8 cellular contexts compared by ENCODE assay signal in the genomic region with DNA sequence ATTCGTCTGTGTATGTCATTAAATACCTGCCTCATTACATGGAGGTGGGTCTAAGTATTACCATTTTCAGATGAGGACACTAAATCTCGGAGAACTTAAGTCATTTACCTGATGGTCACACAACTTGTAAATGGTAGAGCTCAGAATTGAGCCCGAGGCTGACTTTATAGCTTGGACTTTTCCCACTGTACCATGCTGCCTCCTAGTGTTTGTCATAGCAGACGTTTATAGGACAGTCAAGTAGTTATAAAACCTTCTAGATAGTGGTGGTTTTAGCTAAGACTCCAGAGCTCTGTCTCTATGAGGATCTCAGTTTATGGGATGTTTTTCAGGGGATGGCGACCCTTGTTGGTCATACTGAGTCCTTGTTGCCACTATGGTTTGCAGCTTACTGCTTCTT.
DNase-seq lines count a peak whose midpoint lies in the region; ATAC-seq, FAIRE-seq and TF ChIP-seq lines count a peak whose summit lies in the region.
"Not testable (repeated sequence)": the region's sequence is repeated elsewhere in the genome, so short reads cannot be mapped to it uniquely, and the experiment has no call there.

No MANE protein-coding gene starts in this region.

- not testable (repeated sequence) for H3K4me1 ChIP-seq in H9 (ENCODE audit: insufficient read depth, low read length); MM.1S (ENCODE audit: low read length); GM12878 (ENCODE audit: control insufficient read depth, insufficient read depth, low read length)

- not testable (repeated sequence) for H2BK120ac ChIP-seq in H9 (ENCODE audit: low read depth, low read length, poor library complexity, severe bottlenecking)

- DNase-seq in AG04449 (ENCODE audit: low read depth, low spot score); H9; GM12878 (ENCODE audit: low read depth, low spot score): not testable (repeated sequence)
- DNase-seq in GM04503 (ENCODE audit: low read depth) (peak; percentile 5), MM.1S (peak; percentile 44), RKO (ENCODE audit: low spot score) (peak; percentile 68), glomerular visceral epithelial cell (ENCODE audit: extremely low spot score) (peak; percentile 41)
- peak in 3 of 10 donors; percentile 9 to 23 (median 22) for DNase-seq in naive thymus-derived CD8-positive, alpha-beta T cell

- FAIRE-seq in GM12878 (lab: Jason Lieb, UNC), result peak; percentile 57

- H3K9ac ChIP-seq in H9 (ENCODE audit: extremely low read depth, insufficient read length, low read length); MM.1S (ENCODE audit: low read length); GM12878 (ENCODE audit: control insufficient read depth, insufficient read depth, low read length): not testable (repeated sequence)

- not testable (repeated sequence) for H2BK20ac ChIP-seq in H9 (ENCODE audit: low read depth, low read length, poor library complexity, severe bottlenecking)

- H2AK5ac ChIP-seq in H9 (ENCODE audit: insufficient read length, low read length), result not testable (repeated sequence)

- intact Hi-C loops in GM12878 (cut with micrococcal nuclease; ENCODE audit: unreplicated experiment), result loop anchor here (10.0 kb wide), 1 partner anchor 1481 kb away; no protein-coding TSS in a partner anchor

- H3K23ac ChIP-seq in H9 (ENCODE audit: insufficient read length, low read depth, low read length), result not testable (repeated sequence)

- H3K36me3 ChIP-seq in MM.1S (replicated peaks; ENCODE audit: insufficient read depth, low read length), result not testable (repeated sequence)
- H3K36me3 ChIP-seq in GM12878 (ENCODE audit: control insufficient read depth in 2 of 2, insufficient read depth in 2 of 2, low read length in 1 of 2), result peaks cover 0 to 10% of the 10 kb centered on the region in 2 experiments; a peak in 3 of 4 replicates

- H3K79me2 ChIP-seq in H9 (ENCODE audit: insufficient read depth, low read length); MM.1S (ENCODE audit: low read length); GM12878 (ENCODE audit: control insufficient read depth, insufficient read depth, low read length): not testable (repeated sequence)

- H3K4me3 Mint-ChIP-seq in H9; naive thymus-derived CD8-positive, alpha-beta T cell: not testable (repeated sequence)

- H3F3A ChIP-seq in MM.1S (ENCODE audit: insufficient read depth, low read length), result not testable (repeated sequence)

- in situ Hi-C loops in GM12878 (cut with MboI), result loop anchor here (10.0 to 25.0 kb wide), 2 partner anchors 381 to 1479 kb away; no protein-coding TSS in a partner anchor

- BruUV-seq in GM12878 (replicated peaks; lab: Mats Ljungman, UMichigan), result not testable (repeated sequence)

- H4K20me1 ChIP-seq in H9 (ENCODE audit: control insufficient read depth, insufficient read depth, insufficient read length); MM.1S (ENCODE audit: insufficient read depth, low read length); GM12878 (ENCODE audit: control insufficient read depth, insufficient read depth): not testable (repeated sequence)

- not testable (repeated sequence) for H3K23me2 ChIP-seq in H9 (ENCODE audit: insufficient read length, low read depth, low read length, poor library complexity, severe bottlenecking)

- not testable (repeated sequence) for H2BK15ac ChIP-seq in H9 (ENCODE audit: low read depth, low read length)

- not testable (repeated sequence) for H3T11ph ChIP-seq in H9 (ENCODE audit: low read length)

- H3K27me3 Mint-ChIP-seq in H9 (ENCODE audit: low read depth); naive thymus-derived CD8-positive, alpha-beta T cell: not testable (repeated sequence)

- CTCF ChIA-PET in AG04449 (lab: Yijun Ruan, JAX) (interaction anchor here (1.1 to 2.8 kb wide), 5 partner anchors 380 to 1467 kb away, joined by 3 to 13 read pairs (median 4); a partner anchor contains a TSS), GM12878 (lab: Yijun Ruan, JAX) (interaction anchor here (0.7 to 2.1 kb wide), 9 partner anchors 9 to 611 kb away, joined by 3 to 26 read pairs (median 4); a partner anchor contains a TSS)

- H3K4me3 ChIP-seq in AG04449 (ENCODE audit: low read depth, low read length); MM.1S (ENCODE audit: low read length); GM12878: not testable (repeated sequence)

- H3K18ac ChIP-seq in H9 (ENCODE audit: insufficient read length, low read depth, low read length), result not testable (repeated sequence)

- H2AFZ ChIP-seq in H9 (ENCODE audit: low read length); MM.1S (ENCODE audit: low read length); GM12878 (ENCODE audit: control insufficient read depth, low read depth, low read length): not testable (repeated sequence)

- H4K91ac ChIP-seq in H9 (ENCODE audit: insufficient read length, low read depth, low read length), result not testable (repeated sequence)

- H3K9me3 Mint-ChIP-seq in H9, result peaks cover 0 to 41% of the 10 kb centered on the region in 2 experiments; a peak in 3 of 5 replicates
- not testable (repeated sequence) for H3K9me3 Mint-ChIP-seq in naive thymus-derived CD8-positive, alpha-beta T cell

- TF ChIP-seq RAD21 in GM12878 (IDR thresholded peaks at IDR 0.05; ENCODE audit: insufficient read depth, low read depth, low read length), result peak; percentile 67

- not testable (repeated sequence) for H3K14ac ChIP-seq in H9 (ENCODE audit: insufficient read depth, low read length)

- H3K79me1 ChIP-seq in H9 (ENCODE audit: insufficient read depth, low read depth, low read length, poor library complexity, severe bottlenecking), result not testable (repeated sequence)

- not testable (repeated sequence) for H3K4me1 Mint-ChIP-seq in H9; naive thymus-derived CD8-positive, alpha-beta T cell

- no CpG with 5 or more reads among the region's 5 CpGs for WGBS in H9 (ENCODE audit: extremely low coverage, insufficient read length, low lambda C conversion rate)
- 39% methylated on average over 5 of the region's 5 CpGs for WGBS in GM12878 (ENCODE audit: insufficient coverage, insufficient replicate concordance, low lambda C conversion rate, missing lambda C conversion rate)

- H2BK5ac ChIP-seq in H9 (ENCODE audit: insufficient read length, low read length), result not testable (repeated sequence)

- not testable (repeated sequence) for H3K27ac Mint-ChIP-seq in H9
- peak overlapping the region in 1 of 10 donors; percentile 2 for H3K27ac Mint-ChIP-seq in naive thymus-derived CD8-positive, alpha-beta T cell

- not testable (repeated sequence) for H2BK12ac ChIP-seq in H9 (ENCODE audit: insufficient read length, low read depth, low read length)

- H3K56ac ChIP-seq in H9 (ENCODE audit: insufficient read length, low read depth, low read length), result not testable (repeated sequence)

- SMC1A ChIA-PET in GM12878 (lab: Charles Lee; ENCODE audit: uncharacterized antibody, unreplicated experiment), result interaction anchor here (0.6 to 2.2 kb wide), 6 partner anchors 279 to 611 kb away, joined by 3 to 11 read pairs (median 3); a partner anchor contains a TSS

- H3K9me2 ChIP-seq in MM.1S (replicated peaks; ENCODE audit: insufficient read depth, low read length), result not testable (repeated sequence)

- POLR2A ChIA-PET in AG04449 (lab: Yijun Ruan, JAX), result interaction anchor here (0.6 kb wide), 1 partner anchor 546 kb away, joined by 3 read pairs; no protein-coding TSS in a partner anchor
- POLR2A ChIA-PET in GM12878 (lab: Charles Lee); naive thymus-derived CD8-positive, alpha-beta T cell (lab: Charles Lee): not testable (repeated sequence)

- TF ChIP-seq CTCF in AG04449 (IDR thresholded peaks at IDR 0.05; ENCODE audit: insufficient read depth, low read length, missing control alignments) (peak; percentile 28), H9 (conservative IDR thresholded peaks at IDR 0.05) (peak; percentile 42; the same call in 2 of the 3 replicates), MM.1S (IDR thresholded peaks at IDR 0.05; ENCODE audit: low read length) (peak; percentile 33), GM12878 (IDR thresholded peaks at IDR 0.05 in 2 of 3, conservative IDR thresholded peaks at IDR 0.05 in 1 of 3; ENCODE audit: control insufficient read depth in 2 of 3, extremely low read depth in 1 of 3, insufficient read depth in 1 of 3, low read depth in 3 of 3, low read length in 3 of 3) (peak; percentile 36 to 45 (median 40); a peak in 5 of 6 replicates)

- H3K27ac ChIP-seq in H9 (ENCODE audit: insufficient read length, low read depth, low read length); MM.1S (ENCODE audit: low read length); GM12878 (ENCODE audit: control insufficient read depth, insufficient read depth): not testable (repeated sequence)

- H3K4ac ChIP-seq in H9 (ENCODE audit: low read depth, low read length), result not testable (repeated sequence)

- ATAC-seq in GM12878, result peak; percentile 86
- peak; percentile 39 to 40 for ATAC-seq in naive thymus-derived CD8-positive, alpha-beta T cell

- not testable (repeated sequence) for TF ChIP-seq EP300 in GM12878 (IDR thresholded peaks at IDR 0.05; ENCODE audit: borderline replicate concordance in 1 of 2, control insufficient read depth in 1 of 2, low read depth in 2 of 2, low read length in 2 of 2)

- not testable (repeated sequence) for H3K27me3 ChIP-seq in H9 (ENCODE audit: insufficient read depth, low read length); MM.1S (replicated peaks; ENCODE audit: insufficient read depth, low read length); GM12878 (replicated peaks in 1 of 2; ENCODE audit: control insufficient read depth in 2 of 2, insufficient read depth in 2 of 2, low read length in 1 of 2)

- not testable (repeated sequence) for H4K8ac ChIP-seq in H9 (replicated peaks; ENCODE audit: insufficient read length, low read depth, low read length)

- H3K36me3 Mint-ChIP-seq in H9 (ENCODE audit: insufficient read depth in 1 of 3, low read depth in 3 of 3), result peaks cover 0 to 45% (median 30%) of the 10 kb centered on the region in 3 experiments; a peak in 5 of 7 replicates
- H3K36me3 Mint-ChIP-seq in naive thymus-derived CD8-positive, alpha-beta T cell, result peaks cover 0 to 89% (median 0%) of the 10 kb centered on the region in 3 donors

- H3K9me3 ChIP-seq in H9 (ENCODE audit: control insufficient read depth, low read depth, low read length); MM.1S (replicated peaks; ENCODE audit: insufficient read depth, low read length); GM12878 (replicated peaks; ENCODE audit: control insufficient read depth, insufficient read depth, low read length): not testable (repeated sequence)

- not testable (repeated sequence) for H3K4me2 ChIP-seq in H9 (ENCODE audit: insufficient read depth, insufficient read length, low read length); MM.1S (ENCODE audit: low read depth, low read length); GM12878 (ENCODE audit: control insufficient read depth, insufficient read depth)

- not testable (repeated sequence) for H4K5ac ChIP-seq in H9 (ENCODE audit: insufficient read length, low read depth, low read length)

- RAD21 ChIA-PET in GM12878 (lab: Charles Lee; ENCODE audit: unreplicated experiment), result interaction anchor here (0.6 to 1.4 kb wide), 4 partner anchors 373 to 391 kb away, joined by 4 to 9 read pairs (median 6); a partner anchor contains a TSS

- TF ChIP-seq POLR2A in GM12878 (IDR thresholded peaks at IDR 0.05; ENCODE audit: low read depth, low read length), result not testable (repeated sequence)
